9 cellular contexts compared by ENCODE assay signal in genomic region chr2:30165050-30165520, GRCh38. TPM values are rescaled to one million over a fixed set of nuclear protein-coding genes. Genes with fewer than 3 reads are reported as not detected.
DNase-seq lines count a peak whose midpoint lies in the region; TF ChIP-seq lines count a peak whose summit lies in the region.
"Had no signal": no experiment of that assay in that cellular context is flagged by ENCODE, and none has a peak within 500 bp of the region (broad histone marks: within the 10 kb centered on the region; RNA-seq: fewer than 3 reads in every experiment).

No MANE protein-coding gene starts in this region.

- no peaks in the 10 kb centered on the region for H3F3A ChIP-seq in MM.1S (ENCODE audit: insufficient read depth, low read length)

- peak; percentile 77 for DNase-seq in GM10248 (ENCODE audit: extremely low spot score)
- DNase-seq in MM.1S: peak; percentile 90
- peak; percentile 86 for DNase-seq in RPMI8226
- DNase-seq in activated effector memory CD4-positive, alpha-beta T cell treated with Interleukin-2 at 50 U/mL for 16 hours: peak; percentile 31
- DNase-seq in foreskin melanocyte: peak; percentile 81
- no peak for DNase-seq in osteocyte (ENCODE audit: extremely low spot score, unreplicated experiment)
- DNase-seq in cortex of kidney (lab: John Stamatoyannopoulos, UW): no peak

- H3K9ac ChIP-seq in MM.1S (ENCODE audit: low read length): no peak overlapping the region

- H3K27ac Mint-ChIP-seq in osteocyte (ENCODE audit: unreplicated experiment): no peak overlapping the region

- H3K36me3 ChIP-seq in HEK293 (ENCODE audit: control insufficient read depth in 2 of 2, insufficient read depth in 1 of 2, low read length in 2 of 2): peaks cover 0 to 4% of the 10 kb centered on the region in 2 experiments; a peak in 1 of 3 replicates
- no peaks in the 10 kb centered on the region for H3K36me3 ChIP-seq in MM.1S (replicated peaks; ENCODE audit: insufficient read depth, low read length)

- no peak overlapping the region for H3K27ac ChIP-seq in HEK293 (ENCODE audit: extremely low read depth, low read depth, low read length)
- no peak overlapping the region for H3K27ac ChIP-seq in MM.1S (ENCODE audit: low read length)
- H3K27ac ChIP-seq: skin epidermis had no signal

- no peak overlapping the region for H3K4me3 Mint-ChIP-seq in osteocyte (ENCODE audit: unreplicated experiment)

- peaks cover 2% of the 10 kb centered on the region for H3K4me1 Mint-ChIP-seq in osteocyte (ENCODE audit: unreplicated experiment)

- H3K4me1 ChIP-seq in HEK293 (ENCODE audit: control insufficient read depth, insufficient read depth, low read length) (no peaks in the 10 kb centered on the region), MM.1S (ENCODE audit: low read length) (no peaks in the 10 kb centered on the region)

- H2AFZ ChIP-seq in MM.1S (ENCODE audit: low read length): no peak overlapping the region

- CTCF ChIA-PET in GM10248 (lab: Yijun Ruan, JAX): interaction anchor here (0.6 to 9.6 kb wide), 71 partner anchors 9 to 1168 kb away, joined by 3 to 667 read pairs (median 4); partner anchors contain the start of gene YPEL5
- CTCF ChIA-PET in HEK293 (lab: Yijun Ruan, JAX): interaction anchor here (0.5 to 7.7 kb wide), 93 partner anchors 9 to 1209 kb away, joined by 3 to 358 read pairs (median 4); partner anchors contain the start of genes LCLAT1 and YPEL5

- no peaks in the 10 kb centered on the region for H3K79me2 ChIP-seq in MM.1S (ENCODE audit: low read length)

- H3K4me3 ChIP-seq in HEK293 (ENCODE audit: low read depth, low read length) (no peak overlapping the region), MM.1S (ENCODE audit: low read length) (no peak overlapping the region)
- H3K4me3 ChIP-seq: skin epidermis had no signal

- no peaks in the 10 kb centered on the region for H3K9me2 ChIP-seq in MM.1S (replicated peaks; ENCODE audit: insufficient read depth, low read length)

- no peaks in the 10 kb centered on the region for H4K20me1 ChIP-seq in MM.1S (ENCODE audit: insufficient read depth, low read length)

- peak; percentile 73 for TF ChIP-seq CTCF in GM10248 (IDR thresholded peaks at IDR 0.05; ENCODE audit: control extremely low read depth, extremely low read depth, low read depth, missing control alignments)
- TF ChIP-seq CTCF in HEK293 (tag by site-specific recombination; IDR thresholded peaks at IDR 0.05): peak; percentile 90
- peak; percentile 86 for TF ChIP-seq CTCF in MM.1S (IDR thresholded peaks at IDR 0.05; ENCODE audit: low read length)
- peak; percentile 93 for TF ChIP-seq CTCF in osteocyte (IDR thresholded peaks at IDR 0.05)

- no peaks in the 10 kb centered on the region for H3K9me3 Mint-ChIP-seq in osteocyte (ENCODE audit: unreplicated experiment)

- POLR2A ChIA-PET in GM10248 (lab: Yijun Ruan, JAX): interaction anchor here (0.6 to 0.8 kb wide), 4 partner anchors 67 to 547 kb away, joined by 3 to 4 read pairs (median 4); no protein-coding TSS in a partner anchor
- POLR2A ChIA-PET in HEK293 (lab: Yijun Ruan, JAX): interaction anchor here (0.7 to 2.3 kb wide), 4 partner anchors 19 to 547 kb away, joined by 3 to 10 read pairs (median 4); partner anchors contain the start of genes LBH and YPEL5

- no peaks in the 10 kb centered on the region for H3K27me3 Mint-ChIP-seq in osteocyte (ENCODE audit: unreplicated experiment)

- peaks cover 20% of the 10 kb centered on the region for H3K36me3 Mint-ChIP-seq in osteocyte (ENCODE audit: unreplicated experiment)

- no peaks in the 10 kb centered on the region for H3K27me3 ChIP-seq in MM.1S (replicated peaks; ENCODE audit: insufficient read depth, low read length)

- H3K4me2 ChIP-seq in MM.1S (ENCODE audit: low read depth, low read length): no peak overlapping the region

- H3K9me3 ChIP-seq in HEK293 (ENCODE audit: control insufficient read depth, insufficient read depth, low read depth, low read length) (no peaks in the 10 kb centered on the region), MM.1S (replicated peaks; ENCODE audit: insufficient read depth, low read length) (no peaks in the 10 kb centered on the region)

TF ChIP-seq in HEK293, 187 proteins besides CTCF, POLR2A, EP300 and RAD21 (continues in another document):
- no peak for TF ChIP-seq ZNF146 (tag by site-specific recombination; IDR thresholded peaks at IDR 0.05)
- TF ChIP-seq PRDM10 (tag by site-specific recombination; IDR thresholded peaks at IDR 0.05): 0 out of 2 replicates have a peak, but pooled peaks have one; percentile 20
- 0 out of 2 replicates have a peak, but pooled peaks have one; percentile 8 for TF ChIP-seq ATF2 (tag by site-specific recombination; IDR thresholded peaks at IDR 0.05; ENCODE audit: low read depth)
- TF ChIP-seq ZNF660 (tag by site-specific recombination; IDR thresholded peaks at IDR 0.05): peak; percentile 70; the same call in 1 of the 2 replicates
- peak; percentile 93 for TF ChIP-seq ZNF654 (tag by site-specific recombination; IDR thresholded peaks at IDR 0.05; ENCODE audit: low read depth)
- no peak for TF ChIP-seq MYNN (tag by site-specific recombination; IDR thresholded peaks at IDR 0.05; ENCODE audit: borderline replicate concordance)
- no peak for TF ChIP-seq ZNF639 (tag by site-specific recombination; IDR thresholded peaks at IDR 0.05)
- no peak for TF ChIP-seq AEBP2 (tag by site-specific recombination; IDR thresholded peaks at IDR 0.05; ENCODE audit: borderline replicate concordance)
- peak; percentile 37 for TF ChIP-seq SCRT2 (tag by site-specific recombination; IDR thresholded peaks at IDR 0.05)
- no peak for TF ChIP-seq MZF1 (tag by site-specific recombination; IDR thresholded peaks at IDR 0.05; ENCODE audit: borderline replicate concordance)
- no peak for TF ChIP-seq YY1 (tag by site-specific recombination; IDR thresholded peaks at IDR 0.05)
- TF ChIP-seq ZNF121 (tag by site-specific recombination; IDR thresholded peaks at IDR 0.05): peak; percentile 57; the same call in 1 of the 2 replicates
- TF ChIP-seq SP7 (tag by site-specific recombination; IDR thresholded peaks at IDR 0.05): 0 out of 2 replicates have a peak, but pooled peaks have one; percentile 14
- TF ChIP-seq KLF8 (tag by site-specific recombination; IDR thresholded peaks at IDR 0.05): no peak
- TF ChIP-seq ZBTB48 (tag by site-specific recombination; IDR thresholded peaks at IDR 0.05): peak; percentile 90

RNA-seq across cellular contexts. Expression of gene YPEL5, which starts 18.3 kb away (rescaled TPM):
- total RNA-seq in osteocyte: 86.0 and 96.1 TPM in 2 replicates

Comparison
In these comparisons a context has a peak if more than half of its experiments do, and no peak if none do; other contexts are left out.
1. DNase-seq: peak in GM10248 (single experiment), MM.1S (single experiment), RPMI8226 (single experiment), activated effector memory CD4-positive, alpha-beta T cell treated with Interleukin-2 at 50 U/mL for 16 hours (single experiment) and foreskin melanocyte (single experiment); none in osteocyte (single experiment) and cortex of kidney (single experiment).
2. Peak in every context shown above with its lines, with median percentiles within 50 percentile points of each other: CTCF ChIP-seq.